ENCODE assay signal across 1 cellular context in the genomic region with DNA sequence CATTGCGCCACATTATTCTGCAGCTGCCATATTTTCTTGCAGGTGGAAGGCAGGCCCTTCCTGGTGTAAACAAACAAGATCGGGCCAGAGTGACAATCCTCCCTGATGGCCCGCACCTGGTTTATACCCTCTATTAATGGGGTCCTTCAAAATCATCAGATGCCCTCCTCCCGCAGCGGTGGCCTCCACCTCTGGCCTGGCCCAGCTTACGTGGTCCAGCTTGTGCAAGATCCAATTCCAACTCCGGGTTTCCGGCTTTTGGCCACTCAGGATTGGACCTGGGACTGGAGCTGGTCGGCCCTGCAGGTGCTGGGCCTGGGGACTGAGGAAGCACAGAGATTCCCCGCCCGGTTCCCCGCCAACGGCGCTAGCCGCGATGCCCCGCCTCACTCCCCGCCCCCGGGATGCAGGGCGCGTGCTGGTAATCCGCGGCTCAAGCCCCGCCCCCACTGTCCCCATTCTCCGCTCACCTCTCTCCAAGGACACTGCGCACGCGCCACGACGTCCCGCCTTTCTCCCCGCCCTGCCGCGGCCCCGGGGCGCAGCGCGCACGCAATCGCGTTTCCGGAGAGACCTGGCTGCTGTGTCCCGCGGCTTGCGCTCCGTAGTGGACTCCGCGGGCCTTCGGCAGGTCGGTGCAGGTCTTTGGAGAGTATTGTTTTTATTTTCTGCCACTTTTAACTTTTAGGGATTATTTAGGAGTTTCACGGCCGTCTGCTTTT.
A peak's percentile ranks its signal among the peaks of the same experiment; 100 is the strongest.
TF ChIP-seq lines count a peak whose summit lies in the region.

A gene (plus strand): TSS at position 555 of the 722 bp plus-strand sequence. CDS start 1,441 bp downstream, outside the sequence.

TF ChIP-seq in neural cell, 6 proteins besides CTCF, POLR2A, EP300 and RAD21 (continued from another document):
- TF ChIP-seq, protein P1, sequence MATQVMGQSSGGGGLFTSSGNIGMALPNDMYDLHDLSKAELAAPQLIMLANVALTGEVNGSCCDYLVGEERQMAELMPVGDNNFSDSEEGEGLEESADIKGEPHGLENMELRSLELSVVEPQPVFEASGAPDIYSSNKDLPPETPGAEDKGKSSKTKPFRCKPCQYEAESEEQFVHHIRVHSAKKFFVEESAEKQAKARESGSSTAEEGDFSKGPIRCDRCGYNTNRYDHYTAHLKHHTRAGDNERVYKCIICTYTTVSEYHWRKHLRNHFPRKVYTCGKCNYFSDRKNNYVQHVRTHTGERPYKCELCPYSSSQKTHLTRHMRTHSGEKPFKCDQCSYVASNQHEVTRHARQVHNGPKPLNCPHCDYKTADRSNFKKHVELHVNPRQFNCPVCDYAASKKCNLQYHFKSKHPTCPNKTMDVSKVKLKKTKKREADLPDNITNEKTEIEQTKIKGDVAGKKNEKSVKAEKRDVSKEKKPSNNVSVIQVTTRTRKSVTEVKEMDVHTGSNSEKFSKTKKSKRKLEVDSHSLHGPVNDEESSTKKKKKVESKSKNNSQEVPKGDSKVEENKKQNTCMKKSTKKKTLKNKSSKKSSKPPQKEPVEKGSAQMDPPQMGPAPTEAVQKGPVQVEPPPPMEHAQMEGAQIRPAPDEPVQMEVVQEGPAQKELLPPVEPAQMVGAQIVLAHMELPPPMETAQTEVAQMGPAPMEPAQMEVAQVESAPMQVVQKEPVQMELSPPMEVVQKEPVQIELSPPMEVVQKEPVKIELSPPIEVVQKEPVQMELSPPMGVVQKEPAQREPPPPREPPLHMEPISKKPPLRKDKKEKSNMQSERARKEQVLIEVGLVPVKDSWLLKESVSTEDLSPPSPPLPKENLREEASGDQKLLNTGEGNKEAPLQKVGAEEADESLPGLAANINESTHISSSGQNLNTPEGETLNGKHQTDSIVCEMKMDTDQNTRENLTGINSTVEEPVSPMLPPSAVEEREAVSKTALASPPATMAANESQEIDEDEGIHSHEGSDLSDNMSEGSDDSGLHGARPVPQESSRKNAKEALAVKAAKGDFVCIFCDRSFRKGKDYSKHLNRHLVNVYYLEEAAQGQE (IDR thresholded peaks at IDR 0.05; ENCODE audit: borderline replicate concordance), result peak; percentile 22
- peak; percentile 86 for TF ChIP-seq TAF1 (IDR thresholded peaks at IDR 0.05; ENCODE audit: low read depth)
- peak; percentile 73 for TF ChIP-seq MXI1 (conservative IDR thresholded peaks at IDR 0.05; ENCODE audit: poor library complexity, severe bottlenecking)
